In the genomic region with DNA sequence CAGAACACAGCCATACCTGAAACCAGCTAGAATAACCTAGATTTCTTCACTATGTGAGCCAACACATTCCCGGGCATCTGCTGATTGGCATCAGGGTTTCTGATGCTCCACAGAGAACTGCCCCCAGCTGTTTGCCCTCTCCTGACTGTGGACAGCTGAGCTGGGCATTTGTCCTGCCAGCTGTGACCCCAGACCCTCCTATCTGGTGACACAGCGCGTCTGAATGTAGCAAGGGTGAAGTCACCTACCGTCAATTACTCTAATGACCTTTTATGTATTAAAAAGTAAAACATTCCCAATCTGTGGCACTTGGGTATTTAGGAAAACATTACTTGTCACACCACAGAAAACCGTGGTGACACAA, we compare ENCODE assay signal across 18 cellular contexts.
"Had no signal": no experiment of that assay in that cellular context is flagged by ENCODE, and none has a peak within 500 bp of the region (broad histone marks: within the 10 kb centered on the region; RNA-seq: fewer than 3 reads in every experiment).

No MANE protein-coding gene starts in this region.

- H3K4me3 Mint-ChIP-seq: activated naive CD4-positive, alpha-beta T cell treated with anti-CD3 and anti-CD28 coated beads for 36 hours; activated naive CD8-positive, alpha-beta T cell treated with anti-CD3 and anti-CD28 coated beads, Interleukin-2, amount 50 U/mL, for 24 hours had no signal

- H3K4me1 ChIP-seq: left ventricle myocardium inferior, sigmoid colon, uterus had no signal

- H3K27ac Mint-ChIP-seq: activated naive CD4-positive, alpha-beta T cell treated with anti-CD3 and anti-CD28 coated beads for 36 hours; activated naive CD8-positive, alpha-beta T cell treated with anti-CD3 and anti-CD28 coated beads, Interleukin-2, amount 50 U/mL, for 24 hours had no signal

- H3K36me3 Mint-ChIP-seq: naive thymus-derived CD8-positive, alpha-beta T cell had no signal

- FAIRE-seq: frontal cortex had no signal

- H3K9me3 ChIP-seq: left ventricle myocardium inferior, sigmoid colon, tibial artery, uterus had no signal

- H3K36me3 ChIP-seq: left ventricle myocardium inferior, sigmoid colon, tibial artery, uterus had no signal

- H3K9me3 Mint-ChIP-seq: activated naive CD4-positive, alpha-beta T cell treated with anti-CD3 and anti-CD28 coated beads for 36 hours; activated naive CD8-positive, alpha-beta T cell treated with anti-CD3 and anti-CD28 coated beads, Interleukin-2, amount 50 U/mL, for 24 hours; naive thymus-derived CD8-positive, alpha-beta T cell; T-helper 1 cell treated with Interleukin-12 subunit alpha and Interleukin-12 subunit beta and Interleukin-4 antibody, amounts not matched to agents 30 μg/mL and 1 μg/mL, for 36 hours had no signal

- H3K4me3 ChIP-seq: coronary artery, left ventricle myocardium inferior, sigmoid colon, tibial artery, uterus had no signal

- DNase-seq: activated CD4-positive, alpha-beta T cell treated with anti-CD3 and anti-CD28 coated beads, Interleukin-2, amount 50 U/mL, for 1 hour; activated naive CD4-positive, alpha-beta T cell treated with anti-CD3 and anti-CD28 coated beads for 36 hours; activated naive CD8-positive, alpha-beta T cell treated with anti-CD3 and anti-CD28 coated beads, Interleukin-2, amount 50 U/mL, for 24 hours; activated T-cell treated with anti-CD3 and anti-CD28 coated beads for 4 hours; anterior cingulate cortex; head of caudate nucleus; left ventricle myocardium inferior; mammary epithelial cell; naive thymus-derived CD8-positive, alpha-beta T cell; nucleus accumbens; sigmoid colon; stimulated activated naive CD4-positive, alpha-beta T cell treated with Interleukin-2 at 50 U/mL for 16 hours; substantia nigra; uterus had no signal
